In genomic region chr19:1651061-1651547, GRCh38 we compare ENCODE assay signal across 8 cellular contexts. TPM values are rescaled to one million over a fixed set of nuclear protein-coding genes. Genes with fewer than 3 reads are reported as not detected.
A peak's percentile ranks its signal among the peaks of the same experiment; 100 is the strongest.
DNase-seq lines count a peak whose midpoint lies in the region; ATAC-seq and TF ChIP-seq lines count a peak whose summit lies in the region.

No MANE protein-coding gene starts in this region.

- no peaks in the 10 kb centered on the region for H3K27me3 ChIP-seq in transverse colon

- peak in 1 of 5 experiments; percentile 3 for TF ChIP-seq CTCF in transverse colon (IDR thresholded peaks at IDR 0.05)

- peak overlapping the region; percentile 73 to 99 (median 97) for H3K4me3 ChIP-seq in transverse colon

- peak overlapping the region; percentile 94 for H3K4me3 Mint-ChIP-seq in activated CD4-positive, alpha-beta T cell treated with anti-CD3 and anti-CD28 coated beads, Interleukin-2, amount 10 ng/mL, durations not matched to agents 24 days and 14 days
- peak overlapping the region; percentile 82 for H3K4me3 Mint-ChIP-seq in natural killer cell treated with Interleukin-12 subunit alpha and Interleukin-12 subunit beta and Interleukin-15 and Interleukin-18, amount 100 ng/mL, for 72 hours

- no peak for TF ChIP-seq EP300 in transverse colon (IDR thresholded peaks at IDR 0.05; ENCODE audit: low read depth)

- intact Hi-C loops in activated CD4-positive, alpha-beta T cell treated with anti-CD3 and anti-CD28 coated beads, Interleukin-2, amount 10 ng/mL, durations not matched to agents 24 days and 14 days (cut with micrococcal nuclease) = loop anchor here (1.0 to 5.0 kb wide), 3 partner anchors 46 to 161 kb away; partner anchors contain the start of genes ATP8B3, MBD3 and UQCR11
- intact Hi-C loops in transverse colon (cut with DNase I; ENCODE audit: low total_unique reads) = loop anchor here (1.0 kb wide), 1 partner anchor 45 kb away; no protein-coding TSS in a partner anchor

- in situ Hi-C loops in transverse colon (cut with MboI; ENCODE audit: low pct_ligation_motif_present in 1 of 4, low pct_unique_long_range_greater_than_20kb in 1 of 4, low sequenced_read_pairs in 3 of 4) = no loop called here

- H3K27ac ChIP-seq in transverse colon = peak overlapping the region; percentile 88 to 93 (median 90)

- no peak for ATAC-seq in natural killer cell treated with Interleukin-12 subunit alpha and Interleukin-12 subunit beta and Interleukin-15 and Interleukin-18, amount 100 ng/mL, for 72 hours
- no peak for ATAC-seq in GM18858 (IDR thresholded peaks at IDR 0.05; ENCODE audit: unreplicated experiment)

- peak overlapping the region; percentile 93 for H3K27ac Mint-ChIP-seq in activated CD4-positive, alpha-beta T cell treated with anti-CD3 and anti-CD28 coated beads, Interleukin-2, amount 10 ng/mL, durations not matched to agents 24 days and 14 days
- H3K27ac Mint-ChIP-seq in natural killer cell treated with Interleukin-12 subunit alpha and Interleukin-12 subunit beta and Interleukin-15 and Interleukin-18, amount 100 ng/mL, for 72 hours = peak overlapping the region; percentile 63 to 79

- H3K27me3 Mint-ChIP-seq in activated CD4-positive, alpha-beta T cell treated with anti-CD3 and anti-CD28 coated beads, Interleukin-2, amount 10 ng/mL, durations not matched to agents 24 days and 14 days = no peaks in the 10 kb centered on the region
- H3K27me3 Mint-ChIP-seq in natural killer cell treated with Interleukin-12 subunit alpha and Interleukin-12 subunit beta and Interleukin-15 and Interleukin-18, amount 100 ng/mL, for 72 hours = no peaks in the 10 kb centered on the region

- H3K36me3 Mint-ChIP-seq in activated CD4-positive, alpha-beta T cell treated with anti-CD3 and anti-CD28 coated beads, Interleukin-2, amount 10 ng/mL, durations not matched to agents 24 days and 14 days (ENCODE audit: low read depth) = peaks cover 17% of the 10 kb centered on the region
- H3K36me3 Mint-ChIP-seq in natural killer cell treated with Interleukin-12 subunit alpha and Interleukin-12 subunit beta and Interleukin-15 and Interleukin-18, amount 100 ng/mL, for 72 hours = no peaks in the 10 kb centered on the region

- peaks cover 8 to 21% (median 11%) of the 10 kb centered on the region in 4 donors for H3K4me1 ChIP-seq in transverse colon

- DNase-seq in SIG-M5 treated with dmso at 0.1 percent for 504 hours (lab: John Stamatoyannopoulos, UW; ENCODE audit: unreplicated experiment) (peak; percentile 24), SIG-M5 (lab: John Stamatoyannopoulos, UW) (no peak), transverse colon (peak; percentile 70), NCI-H1048 (lab: John Stamatoyannopoulos, UW) (no peak)
- DNase-seq in activated CD4-positive, alpha-beta T cell treated with anti-CD3 and anti-CD28 coated beads, Interleukin-2, amount 10 ng/mL, durations not matched to agents 24 days and 14 days = peak; percentile 87
- DNase-seq in effector CD4-positive, alpha-beta T cell = peak; percentile 60
- peak; percentile 73 for DNase-seq in natural killer cell treated with Interleukin-12 subunit alpha and Interleukin-12 subunit beta and Interleukin-15 and Interleukin-18, amount 100 ng/mL, for 72 hours (ENCODE audit: low spot score)

- H3K4me1 Mint-ChIP-seq in activated CD4-positive, alpha-beta T cell treated with anti-CD3 and anti-CD28 coated beads, Interleukin-2, amount 10 ng/mL, durations not matched to agents 24 days and 14 days = peaks cover 17% of the 10 kb centered on the region
- H3K4me1 Mint-ChIP-seq in natural killer cell treated with Interleukin-12 subunit alpha and Interleukin-12 subunit beta and Interleukin-15 and Interleukin-18, amount 100 ng/mL, for 72 hours (ENCODE audit: low read depth in 2 of 2) = peaks cover 13 to 18% of the 10 kb centered on the region in 2 donors

- H3K9me3 ChIP-seq in transverse colon = no peaks in the 10 kb centered on the region

- no peaks in the 10 kb centered on the region for H3K36me3 ChIP-seq in transverse colon

- WGBS in transverse colon (ENCODE audit: low coverage in 1 of 2), 2 donors = 8 to 18% methylated on average over 4 to 17 of the region's 21 CpGs

- H3K9me3 Mint-ChIP-seq in activated CD4-positive, alpha-beta T cell treated with anti-CD3 and anti-CD28 coated beads, Interleukin-2, amount 10 ng/mL, durations not matched to agents 24 days and 14 days = no peaks in the 10 kb centered on the region
- H3K9me3 Mint-ChIP-seq in natural killer cell treated with Interleukin-12 subunit alpha and Interleukin-12 subunit beta and Interleukin-15 and Interleukin-18, amount 100 ng/mL, for 72 hours = no peaks in the 10 kb centered on the region

- no peak for TF ChIP-seq POLR2A in transverse colon (IDR thresholded peaks at IDR 0.05)

RNA-seq across cellular contexts. Expression of gene TCF3, which starts 1.3 kb away (rescaled TPM):
- total RNA-seq in activated CD4-positive, alpha-beta T cell treated with anti-CD3 and anti-CD28 coated beads, Interleukin-2, amount 10 ng/mL, durations not matched to agents 24 days and 14 days = 147 and 154 TPM in 2 replicates
- total RNA-seq in natural killer cell treated with Interleukin-12 subunit alpha and Interleukin-12 subunit beta and Interleukin-15 and Interleukin-18, amount 100 ng/mL, for 72 hours = 10 to 100 TPM; 60.4 to 87.9 TPM
- total RNA-seq in transverse colon = 100 to 1,000 TPM in 1 of 4 donors, 10 to 100 TPM in 3; 55.9 to 160 (median 79.7) TPM

RNA-seq across cellular contexts. Expression of gene UQCR11, which starts 45.8 kb away (rescaled TPM):
- total RNA-seq in activated CD4-positive, alpha-beta T cell treated with anti-CD3 and anti-CD28 coated beads, Interleukin-2, amount 10 ng/mL, durations not matched to agents 24 days and 14 days = 194 and 195 TPM in 2 replicates
- total RNA-seq in natural killer cell treated with Interleukin-12 subunit alpha and Interleukin-12 subunit beta and Interleukin-15 and Interleukin-18, amount 100 ng/mL, for 72 hours = 100 to 1,000 TPM; 179 to 184 TPM
- 100 to 1,000 TPM in 1 of 4 donors, 10 to 100 TPM in 3; 19.9 to 120 (median 60.8) TPM for total RNA-seq in transverse colon

RNA-seq across cellular contexts. Expression of gene MBD3, which starts 58.4 kb away (rescaled TPM):
- total RNA-seq in activated CD4-positive, alpha-beta T cell treated with anti-CD3 and anti-CD28 coated beads, Interleukin-2, amount 10 ng/mL, durations not matched to agents 24 days and 14 days = 132 and 140 TPM in 2 replicates
- 100 to 1,000 TPM in 1 of 2 donors, 10 to 100 TPM in 1; 92.5 to 233 TPM for total RNA-seq in natural killer cell treated with Interleukin-12 subunit alpha and Interleukin-12 subunit beta and Interleukin-15 and Interleukin-18, amount 100 ng/mL, for 72 hours
- total RNA-seq in transverse colon = 100 to 1,000 TPM in 1 of 4 donors, 10 to 100 TPM in 3; 61.4 to 121 (median 68.7) TPM

Comparison
In these comparisons a context has a peak if more than half of its experiments do, and no peak if none do; other contexts are left out.
1. DNase-seq: peak in SIG-M5 treated with dmso at 0.1 percent for 504 hours (single experiment), activated CD4-positive, alpha-beta T cell treated with anti-CD3 and anti-CD28 coated beads, Interleukin-2, amount 10 ng/mL, durations not matched to agents 24 days and 14 days (single experiment), effector CD4-positive, alpha-beta T cell (single experiment), natural killer cell treated with Interleukin-12 subunit alpha and Interleukin-12 subunit beta and Interleukin-15 and Interleukin-18, amount 100 ng/mL, for 72 hours (single experiment) and transverse colon (single experiment); none in SIG-M5 (single experiment) and NCI-H1048 (single experiment).